Comparison of ENCODE assay signal across 8 cellular contexts in genomic region chr2:192029089-192029488, GRCh38.
DNase-seq lines count a peak whose midpoint lies in the region; ATAC-seq and TF ChIP-seq lines count a peak whose summit lies in the region.

No MANE protein-coding gene starts in this region.

- CTCF ChIA-PET in activated CD4-positive, alpha-beta T cell treated with anti-CD3 and anti-CD28 coated beads, Interleukin-2, amount 10 ng/mL, durations not matched to agents 7 days and 5 days (lab: Charles Lee), result interaction anchor here (0.6 to 1.2 kb wide), 2 partner anchors 36 to 115 kb away, joined by 3 read pairs; no protein-coding TSS in a partner anchor

- intact Hi-C loops in adrenal gland (cut with DNase I), result no loop called here
- intact Hi-C loops in lower leg skin (cut with DNase I; ENCODE audit: low total_unique reads), result no loop called here

- H3K4me3 ChIP-seq in SJCRH30, result no peak overlapping the region
- no peak overlapping the region for H3K4me3 ChIP-seq in adrenal gland
- no peak overlapping the region for H3K4me3 ChIP-seq in lower leg skin (ENCODE audit: low read depth, poor library complexity, severe bottlenecking)

- no peaks in the 10 kb centered on the region for H3K27me3 ChIP-seq in SJCRH30
- H3K27me3 ChIP-seq in adrenal gland, result no peaks in the 10 kb centered on the region

- peak; percentile 80 for ATAC-seq in HG02852 (IDR thresholded peaks at IDR 0.05; ENCODE audit: unreplicated experiment)

- no peak overlapping the region for H3K4me3 Mint-ChIP-seq in activated CD4-positive, alpha-beta T cell treated with anti-CD3 and anti-CD28 coated beads, Interleukin-2, amount 10 ng/mL, durations not matched to agents 7 days and 5 days
- no peak overlapping the region for H3K4me3 Mint-ChIP-seq in osteocyte (ENCODE audit: unreplicated experiment)

- DNase-seq in activated CD4-positive, alpha-beta T cell treated with anti-CD3 and anti-CD28 coated beads, Interleukin-2, amount 10 ng/mL, durations not matched to agents 7 days and 5 days, result peak; percentile 9
- DNase-seq in activated CD4-positive, alpha-beta T cell treated with anti-CD3 and anti-CD28 coated beads, Interleukin-2, amount 50 U/mL, for 4 hours, result no peak
- peak; percentile 48 to 63 for DNase-seq in SJCRH30
- DNase-seq in osteocyte (ENCODE audit: extremely low spot score, unreplicated experiment), result no peak
- no peak for DNase-seq in adrenal gland
- no peak for DNase-seq in GDM1 (lab: John Stamatoyannopoulos, UW)
- no peak for DNase-seq in lower leg skin (ENCODE audit: low spot score in 2 of 2)

- peaks cover 4% of the 10 kb centered on the region for H3K27me3 Mint-ChIP-seq in activated CD4-positive, alpha-beta T cell treated with anti-CD3 and anti-CD28 coated beads, Interleukin-2, amount 10 ng/mL, durations not matched to agents 7 days and 5 days
- no peaks in the 10 kb centered on the region for H3K27me3 Mint-ChIP-seq in osteocyte (ENCODE audit: unreplicated experiment)

- 68 to 89% (median 77%) methylated on average over 1 to 2 of the region's 2 CpGs for WGBS in adrenal gland, 4 donors
- WGBS in lower leg skin, 2 donors, result 65 to 77% methylated on average over 2 of the region's 2 CpGs

- H3K27ac Mint-ChIP-seq in activated CD4-positive, alpha-beta T cell treated with anti-CD3 and anti-CD28 coated beads, Interleukin-2, amount 10 ng/mL, durations not matched to agents 7 days and 5 days, result no peak overlapping the region
- H3K27ac Mint-ChIP-seq in osteocyte (ENCODE audit: unreplicated experiment), result no peak overlapping the region

- TF ChIP-seq CTCF in osteocyte (IDR thresholded peaks at IDR 0.05) (peak; percentile 18), adrenal gland (IDR thresholded peaks at IDR 0.05) (no peak), lower leg skin (IDR thresholded peaks at IDR 0.05) (no peak)

- H3K4me1 Mint-ChIP-seq in activated CD4-positive, alpha-beta T cell treated with anti-CD3 and anti-CD28 coated beads, Interleukin-2, amount 10 ng/mL, durations not matched to agents 7 days and 5 days, result no peaks in the 10 kb centered on the region
- peaks cover 14% of the 10 kb centered on the region for H3K4me1 Mint-ChIP-seq in osteocyte (ENCODE audit: unreplicated experiment)

- H3K4me1 ChIP-seq in SJCRH30, result no peaks in the 10 kb centered on the region
- no peaks in the 10 kb centered on the region for H3K4me1 ChIP-seq in adrenal gland (replicated peaks in 1 of 2)

- TF ChIP-seq POLR2A in adrenal gland (IDR thresholded peaks at IDR 0.05) (no peak), lower leg skin (IDR thresholded peaks at IDR 0.05) (no peak)

- H3K9me3 Mint-ChIP-seq in activated CD4-positive, alpha-beta T cell treated with anti-CD3 and anti-CD28 coated beads, Interleukin-2, amount 10 ng/mL, durations not matched to agents 7 days and 5 days, result no peaks in the 10 kb centered on the region
- H3K9me3 Mint-ChIP-seq in osteocyte (ENCODE audit: unreplicated experiment), result peaks cover 4% of the 10 kb centered on the region

- H3K9me3 ChIP-seq in SJCRH30 (replicated peaks), result no peaks in the 10 kb centered on the region
- no peaks in the 10 kb centered on the region for H3K9me3 ChIP-seq in adrenal gland (replicated peaks in 1 of 3)

- no peak overlapping the region for H3K27ac ChIP-seq in SJCRH30
- no peak overlapping the region for H3K27ac ChIP-seq in adrenal gland

- no peaks in the 10 kb centered on the region for H3K36me3 Mint-ChIP-seq in activated CD4-positive, alpha-beta T cell treated with anti-CD3 and anti-CD28 coated beads, Interleukin-2, amount 10 ng/mL, durations not matched to agents 7 days and 5 days (ENCODE audit: low read depth)
- H3K36me3 Mint-ChIP-seq in osteocyte (ENCODE audit: unreplicated experiment), result peaks cover 14% of the 10 kb centered on the region

- no peaks in the 10 kb centered on the region for H3K36me3 ChIP-seq in SJCRH30
- no peaks in the 10 kb centered on the region for H3K36me3 ChIP-seq in adrenal gland (replicated peaks in 1 of 2)

- POLR2A ChIA-PET in activated CD4-positive, alpha-beta T cell treated with anti-CD3 and anti-CD28 coated beads, Interleukin-2, amount 10 ng/mL, durations not matched to agents 7 days and 5 days (lab: Charles Lee), result no interaction called here

Comparison
In these comparisons a context has a peak if more than half of its experiments do, and no peak if none do; other contexts are left out.
1. DNase-seq: peak in activated CD4-positive, alpha-beta T cell treated with anti-CD3 and anti-CD28 coated beads, Interleukin-2, amount 10 ng/mL, durations not matched to agents 7 days and 5 days (single experiment) and SJCRH30 (2 of 2); none in activated CD4-positive, alpha-beta T cell treated with anti-CD3 and anti-CD28 coated beads, Interleukin-2, amount 50 U/mL, for 4 hours (0 of 2), osteocyte (single experiment), adrenal gland (0 of 7), GDM1 (single experiment) and lower leg skin (0 of 2).